In genomic region chr21:34835526-34835925, GRCh38 we compare ENCODE assay signal across 11 cellular contexts.
DNase-seq lines count a peak whose midpoint lies in the region; ATAC-seq and TF ChIP-seq lines count a peak whose summit lies in the region.
"Had no signal": no experiment of that assay in that cellular context is flagged by ENCODE, and none has a peak within 500 bp of the region (broad histone marks: within the 10 kb centered on the region; RNA-seq: fewer than 3 reads in every experiment).

No MANE protein-coding gene starts in this region.

- H3K4me3 ChIP-seq in NB4 (ENCODE audit: low read depth, low read length) = no peak overlapping the region
- no peak overlapping the region for H3K4me3 ChIP-seq in endodermal cell (ENCODE audit: low read length)
- H3K4me3 ChIP-seq in skeletal muscle cell (ENCODE audit: low read depth, low read length) = no peak overlapping the region
- no peak overlapping the region for H3K4me3 ChIP-seq in MG63
- H3K4me3 ChIP-seq: dorsolateral prefrontal cortex had no signal

- no peaks in the 10 kb centered on the region for H3K27me3 ChIP-seq in endodermal cell (ENCODE audit: control insufficient read depth, insufficient read depth, low read length, poor library complexity, severe bottlenecking)
- no peaks in the 10 kb centered on the region for H3K27me3 ChIP-seq in MG63

- no peaks in the 10 kb centered on the region for H3K9me3 ChIP-seq in endodermal cell (ENCODE audit: control insufficient read depth, low read length)
- no peaks in the 10 kb centered on the region for H3K9me3 ChIP-seq in MG63

- H3K36me3 Mint-ChIP-seq in endodermal cell (ENCODE audit: low read depth) = no peaks in the 10 kb centered on the region

- 25 to 80% methylated on average over 2 to 6 of the region's 6 CpGs for WGBS in endodermal cell (ENCODE audit: insufficient coverage in 1 of 2, insufficient read length in 1 of 2), 2 experiments

- DNase-seq in EH (ENCODE audit: low read depth) (peak; percentile 62), NB4 (ENCODE audit: low read depth) (peak; percentile 97), endodermal cell (peak; percentile 59), skeletal muscle cell (ENCODE audit: low read depth) (peak; percentile 84), MG63 (no peak)
- no peak for DNase-seq in NK-92 treated with Interleukin-12 subunit alpha and Interleukin-12 subunit beta, amount 100 ng/mL, for 24 hours (lab: John Stamatoyannopoulos, UW)
- DNase-seq in stimulated activated CD4-positive, alpha-beta T cell treated with anti-CD3 and anti-CD28 coated beads, Interleukin-15, amount 100 ng/mL, for 24 hours = no peak
- DNase-seq: activated CD4-positive, CD25-positive, alpha-beta regulatory T cell treated with anti-CD3 and anti-CD28 coated beads, Interleukin-2, amount 50 U/mL, for 72 hours; naive B cell had no signal

- TF ChIP-seq CTCF in NB4 (IDR thresholded peaks at IDR 0.05; ENCODE audit: low read depth, low read length) = no peak
- TF ChIP-seq CTCF in endodermal cell (conservative IDR thresholded peaks at IDR 0.05) = no peak

- peaks cover 2% of the 10 kb centered on the region for H3K27me3 Mint-ChIP-seq in endodermal cell (ENCODE audit: insufficient read depth)
- H3K27me3 Mint-ChIP-seq: naive B cell had no signal

- TF ChIP-seq POLR2A in NB4 (IDR thresholded peaks at IDR 0.05; ENCODE audit: extremely low read depth, insufficient read length) = no peak

- no peaks in the 10 kb centered on the region for H3K36me3 ChIP-seq in endodermal cell (ENCODE audit: control insufficient read depth, insufficient read depth, low read length)
- peaks cover 70% of the 10 kb centered on the region for H3K36me3 ChIP-seq in MG63

- H3K27ac ChIP-seq in endodermal cell (ENCODE audit: low read depth, low read length) = no peak overlapping the region

- peaks cover 14% of the 10 kb centered on the region for H3K4me1 Mint-ChIP-seq in endodermal cell

- no peak overlapping the region for H3K27ac Mint-ChIP-seq in endodermal cell

- no peak overlapping the region for H3K4me3 Mint-ChIP-seq in endodermal cell

- ATAC-seq in GM18517 (IDR thresholded peaks at IDR 0.05; ENCODE audit: unreplicated experiment) = no peak

- no peak overlapping the region for H3K9ac ChIP-seq in endodermal cell (ENCODE audit: extremely low read depth, low read length, poor library complexity, severe bottlenecking)

- no peaks in the 10 kb centered on the region for H3K9me3 Mint-ChIP-seq in endodermal cell
- H3K9me3 Mint-ChIP-seq: naive B cell had no signal

- no peaks in the 10 kb centered on the region for H3K4me1 ChIP-seq in endodermal cell (ENCODE audit: control insufficient read depth, insufficient read depth, low read length)

Comparison
In these comparisons a context has a peak if more than half of its experiments do, and no peak if none do; other contexts are left out.
1. DNase-seq: peak in EH (single experiment), NB4 (single experiment), endodermal cell (single experiment) and skeletal muscle cell (single experiment); none in NK-92 treated with Interleukin-12 subunit alpha and Interleukin-12 subunit beta, amount 100 ng/mL, for 24 hours (single experiment), stimulated activated CD4-positive, alpha-beta T cell treated with anti-CD3 and anti-CD28 coated beads, Interleukin-15, amount 100 ng/mL, for 24 hours (single experiment) and MG63 (single experiment).